1 cellular context compared by ENCODE assay signal in the genomic region with DNA sequence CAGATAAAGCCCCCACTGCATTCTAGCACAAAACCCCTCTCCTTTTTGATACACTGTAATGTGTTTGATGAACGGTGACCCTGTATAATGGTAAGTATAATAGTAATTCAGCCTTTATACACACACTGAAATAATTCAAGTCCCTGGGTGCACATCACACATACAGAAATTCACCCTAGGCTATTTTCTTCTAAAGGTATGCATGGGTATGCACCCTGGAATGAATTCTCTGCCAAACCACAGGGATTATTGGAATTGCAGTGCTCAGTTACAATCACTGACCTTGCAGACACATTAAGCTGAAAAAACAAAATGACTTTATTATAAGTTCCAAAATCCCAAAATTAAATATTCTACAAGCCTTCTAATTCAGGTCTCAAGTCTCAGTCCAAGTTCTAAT.
TF ChIP-seq lines count a peak whose summit lies in the region.

No MANE protein-coding gene starts in this region.

TF ChIP-seq in SK-N-SH treated with all-trans-retinoic acid at 6 μM for 48 hours, 23 proteins besides CTCF, POLR2A, EP300 and RAD21 (continued from another document):
- TF ChIP-seq TSHZ2 (CRISPR knock-in tag; IDR thresholded peaks at IDR 0.05) = no peak
- TF ChIP-seq, protein P1, sequence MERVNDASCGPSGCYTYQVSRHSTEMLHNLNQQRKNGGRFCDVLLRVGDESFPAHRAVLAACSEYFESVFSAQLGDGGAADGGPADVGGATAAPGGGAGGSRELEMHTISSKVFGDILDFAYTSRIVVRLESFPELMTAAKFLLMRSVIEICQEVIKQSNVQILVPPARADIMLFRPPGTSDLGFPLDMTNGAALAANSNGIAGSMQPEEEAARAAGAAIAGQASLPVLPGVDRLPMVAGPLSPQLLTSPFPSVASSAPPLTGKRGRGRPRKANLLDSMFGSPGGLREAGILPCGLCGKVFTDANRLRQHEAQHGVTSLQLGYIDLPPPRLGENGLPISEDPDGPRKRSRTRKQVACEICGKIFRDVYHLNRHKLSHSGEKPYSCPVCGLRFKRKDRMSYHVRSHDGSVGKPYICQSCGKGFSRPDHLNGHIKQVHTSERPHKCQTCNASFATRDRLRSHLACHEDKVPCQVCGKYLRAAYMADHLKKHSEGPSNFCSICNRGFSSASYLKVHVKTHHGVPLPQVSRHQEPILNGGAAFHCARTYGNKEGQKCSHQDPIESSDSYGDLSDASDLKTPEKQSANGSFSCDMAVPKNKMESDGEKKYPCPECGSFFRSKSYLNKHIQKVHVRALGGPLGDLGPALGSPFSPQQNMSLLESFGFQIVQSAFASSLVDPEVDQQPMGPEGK (CRISPR knock-in tag; IDR thresholded peaks at IDR 0.05; ENCODE audit: borderline replicate concordance) = no peak
TF ChIP-seq in SK-N-SH treated with all-trans-retinoic acid at 6 μM for 48 hours: peak in this region for 0.
